30 cellular contexts compared by ENCODE assay signal in the genomic region with DNA sequence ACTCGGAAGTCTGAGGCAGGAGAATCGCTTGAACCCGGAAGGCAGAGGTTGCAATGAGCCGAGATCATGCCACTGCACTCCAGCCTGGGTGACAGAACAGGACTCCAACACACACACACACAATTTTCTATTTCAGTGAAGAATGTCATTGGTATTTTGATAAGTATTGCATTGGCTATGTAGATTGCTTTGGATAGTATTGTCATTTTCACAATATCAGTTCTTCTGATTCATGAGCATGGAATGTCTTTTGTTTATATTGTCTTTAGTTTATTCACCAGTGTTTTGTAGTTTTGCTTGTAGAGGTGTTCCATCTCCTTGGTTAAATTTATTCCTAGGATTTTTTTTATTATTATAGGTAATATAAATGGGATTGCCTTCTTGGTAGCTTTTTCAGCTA.
DNase-seq lines count a peak whose midpoint lies in the region; ATAC-seq and TF ChIP-seq lines count a peak whose summit lies in the region.
"Had no signal": no experiment of that assay in that cellular context is flagged by ENCODE, and none has a peak within 500 bp of the region (broad histone marks: within the 10 kb centered on the region; RNA-seq: fewer than 3 reads in every experiment).

No MANE protein-coding gene starts in this region.

- no peak for TF ChIP-seq CTCF in fibroblast of mammary gland (conservative IDR thresholded peaks at IDR 0.05; ENCODE audit: control insufficient read depth, insufficient read depth, low read depth, low read length)
- TF ChIP-seq CTCF in mucosa of descending colon (IDR thresholded peaks at IDR 0.05) = no peak

- peak; percentile 33 for DNase-seq in ELR (ENCODE audit: low read depth)
- peak; percentile 59 to 78 for DNase-seq in SJSA1 (ENCODE audit: low read depth in 1 of 2, low spot score in 2 of 2)
- DNase-seq in fibroblast of mammary gland (ENCODE audit: low read depth) = peak; percentile 38
- DNase-seq in skeletal muscle cell (ENCODE audit: low read depth) = peak; percentile 9
- DNase-seq in SKM-1 treated with dmso at 0.1 percent for 144 hours (lab: John Stamatoyannopoulos, UW; ENCODE audit: unreplicated experiment) = no peak
- no peak for DNase-seq in islet precursor cell
- no peak for DNase-seq in mucosa of descending colon
- DNase-seq: activated B cell treated with CpG ODN at 0.5 μM for 24 hours; activated CD4-positive, alpha-beta T cell treated with anti-CD3 and anti-CD28 coated beads, Interleukin-2, amount 10 ng/mL, durations not matched to agents 7 days and 5 days; activated effector memory CD4-positive, alpha-beta T cell treated with anti-CD3 and anti-CD28 coated beads, Interleukin-2, amount 50 U/mL, for 16 hours; activated naive CD8-positive, alpha-beta T cell treated with anti-CD3 and anti-CD28 coated beads for 36 hours; activated T-cell treated with anti-CD3 and anti-CD28 coated beads, Interleukin-2, amount 50 U/mL, for 1 hour; aorta; central memory CD4-positive, alpha-beta T cell; DMS153; endodermal cell; KBM-7; left ventricle myocardium inferior; midbrain; MM.1S; naive thymus-derived CD8-positive, alpha-beta T cell; NCI-H1930; NCI-H2171 treated with DMSO at 0.1 percent for 48 hours; NCI-H510A; stimulated activated CD4-positive, alpha-beta T cell treated with anti-CD3 and anti-CD28 coated beads, Interleukin-4, amount 100 ng/mL, for 24 hours; tibial artery had no signal

- H3K4me3 ChIP-seq in SJSA1 (no peak overlapping the region), fibroblast of mammary gland (ENCODE audit: control insufficient read depth, low read depth, low read length) (no peak overlapping the region), skeletal muscle cell (ENCODE audit: low read depth, low read length) (no peak overlapping the region), mucosa of descending colon (no peak overlapping the region)
- H3K4me3 ChIP-seq: BLaER1, left ventricle myocardium inferior, SK-N-MC, tibial artery had no signal

- no peaks in the 10 kb centered on the region for H3K9me3 ChIP-seq in SJSA1 (replicated peaks)
- H3K9me3 ChIP-seq in mucosa of descending colon = no peaks in the 10 kb centered on the region
- H3K9me3 ChIP-seq: BLaER1, left ventricle myocardium inferior, tibial artery had no signal

- H3K36me3 ChIP-seq in SJSA1 = no peaks in the 10 kb centered on the region
- H3K36me3 ChIP-seq in mucosa of descending colon (ENCODE audit: low read depth) = no peaks in the 10 kb centered on the region
- H3K36me3 ChIP-seq: BLaER1, left ventricle myocardium inferior, tibial artery had no signal

- H3K4me1 ChIP-seq in SJSA1 (replicated peaks) = peaks cover 27% of the 10 kb centered on the region
- no peaks in the 10 kb centered on the region for H3K4me1 ChIP-seq in mucosa of descending colon (ENCODE audit: low read depth)
- H3K4me1 ChIP-seq: BLaER1, left ventricle myocardium inferior, tibial artery had no signal

- peak overlapping the region; percentile 82 for H3K27ac ChIP-seq in SJSA1
- H3K27ac ChIP-seq: BLaER1, left ventricle myocardium inferior, RWPE1, SK-N-MC, tibial artery had no signal

- no peaks in the 10 kb centered on the region for H3K27me3 ChIP-seq in SJSA1 (replicated peaks)
- H3K27me3 ChIP-seq: BLaER1, tibial artery had no signal

- intact Hi-C loops in mucosa of descending colon (cut with DNase I, micrococcal nuclease) = no loop called here

- no peak for ATAC-seq in mucosa of descending colon
- ATAC-seq: naive thymus-derived CD8-positive, alpha-beta T cell; sciatic nerve had no signal

Comparison
In these comparisons a context has a peak if more than half of its experiments do, and no peak if none do; other contexts are left out.
1. DNase-seq: peak in ELR (single experiment), SJSA1 (2 of 2), fibroblast of mammary gland (single experiment) and skeletal muscle cell (single experiment); none in SKM-1 treated with dmso at 0.1 percent for 144 hours (single experiment), islet precursor cell (single experiment) and mucosa of descending colon (0 of 3).